In genomic region chr7:68963547-68963946, GRCh38 we compare ENCODE assay signal across 14 cellular contexts.
A peak's percentile ranks its signal among the peaks of the same experiment; 100 is the strongest.
DNase-seq lines count a peak whose midpoint lies in the region; FAIRE-seq and TF ChIP-seq lines count a peak whose summit lies in the region.
"Had no signal": no experiment of that assay in that cellular context is flagged by ENCODE, and none has a peak within 500 bp of the region (broad histone marks: within the 10 kb centered on the region; RNA-seq: fewer than 3 reads in every experiment).

No MANE protein-coding gene starts in this region.

- H3K36me3 ChIP-seq in thyroid gland = no peaks in the 10 kb centered on the region
- H3K36me3 ChIP-seq: breast epithelium had no signal

- no peak for TF ChIP-seq CTCF in thyroid gland (IDR thresholded peaks at IDR 0.05)

- H3K27ac ChIP-seq in thyroid gland = peak overlapping the region; percentile 58 to 74 (median 58)
- H3K27ac ChIP-seq: breast epithelium had no signal

- DNase-seq in H54 (ENCODE audit: insufficient read length, low spot score) = peak; percentile 16
- peak; percentile 63 for DNase-seq in amniotic epithelial cell (ENCODE audit: low read depth)
- DNase-seq in islet precursor cell = peak; percentile 76
- DNase-seq in thyroid gland = peak; percentile 74 to 78
- DNase-seq in HEK293T (ENCODE audit: extremely low spot score) = no peak
- DNase-seq in stimulated activated CD4-positive, alpha-beta T cell treated with anti-CD3 and anti-CD28 coated beads, Interleukin-4, amount 100 ng/mL, for 24 hours = no peak
- no peak for DNase-seq in DMS53 (lab: John Stamatoyannopoulos, UW)
- DNase-seq: activated CD4-positive, alpha-beta memory T cell treated with anti-CD3 and anti-CD28 coated beads for 36 hours; CD4-positive, alpha-beta memory T cell; glutamatergic neuron; KG1 had no signal

- 13 to 35% methylated on average over 4 of the region's 4 CpGs for WGBS in thyroid gland, 2 donors

- H3K9me3 ChIP-seq in thyroid gland = no peaks in the 10 kb centered on the region
- H3K9me3 ChIP-seq: breast epithelium had no signal

- CTCF ChIA-PET in HEK293T (lab: Yijun Ruan, JAX) = no interaction called here

- FAIRE-seq in H54 (lab: Jason Lieb, UNC) = peak; percentile 38
- FAIRE-seq: GM18507, H1 had no signal

- H3K4me1 ChIP-seq in thyroid gland = peaks cover 8 to 18% of the 10 kb centered on the region in 2 donors
- H3K4me1 ChIP-seq: breast epithelium had no signal

- intact Hi-C loops in thyroid gland (cut with DNase I) = no loop called here

- H3K4me3 ChIP-seq in thyroid gland (replicated peaks in 1 of 3) = no peak overlapping the region
- H3K4me3 ChIP-seq: breast epithelium had no signal

- TF ChIP-seq POLR2A in H54 (IDR thresholded peaks at IDR 0.05; ENCODE audit: low read depth, low read length) (no peak), thyroid gland (IDR thresholded peaks at IDR 0.05) (no peak)

- no peaks in the 10 kb centered on the region for H3K27me3 ChIP-seq in thyroid gland
- H3K27me3 ChIP-seq: breast epithelium had no signal

- POLR2A ChIA-PET in HEK293T (lab: Yijun Ruan, JAX) = no interaction called here

TF ChIP-seq in HEK293T, 16 proteins besides CTCF, POLR2A, EP300 and RAD21:
- TF ChIP-seq LEF1 (IDR thresholded peaks at IDR 0.05; ENCODE audit: borderline replicate concordance) (no peak), BHLHE40 (IDR thresholded peaks at IDR 0.05; ENCODE audit: borderline replicate concordance) (no peak), SUZ12 (IDR thresholded peaks at IDR 0.05) (no peak)

Comparison
In these comparisons a context has a peak if more than half of its experiments do, and no peak if none do; other contexts are left out.
1. DNase-seq: peak in H54 (single experiment), amniotic epithelial cell (single experiment), islet precursor cell (single experiment) and thyroid gland (2 of 2); none in HEK293T (single experiment), stimulated activated CD4-positive, alpha-beta T cell treated with anti-CD3 and anti-CD28 coated beads, Interleukin-4, amount 100 ng/mL, for 24 hours (single experiment) and DMS53 (single experiment).